ENCODE assay signal across 8 cellular contexts in genomic region chr13:24747248-24748151, GRCh38. TPM values are rescaled to one million over a fixed set of nuclear protein-coding genes. Genes with fewer than 3 reads are reported as not detected.
DNase-seq lines count a peak whose midpoint lies in the region; ATAC-seq and TF ChIP-seq lines count a peak whose summit lies in the region.

No MANE protein-coding gene starts in this region.

- intact Hi-C loops in transverse colon (cut with DNase I; ENCODE audit: low total_unique reads), result no loop called here

- H3K27ac ChIP-seq in HEK293 (ENCODE audit: extremely low read depth, low read depth, low read length) (no peak overlapping the region), transverse colon (no peak overlapping the region)

- H3K36me3 ChIP-seq in BJ (ENCODE audit: control insufficient read depth, insufficient read depth, low read length), result no peaks in the 10 kb centered on the region
- no peaks in the 10 kb centered on the region for H3K36me3 ChIP-seq in HEK293 (ENCODE audit: control insufficient read depth in 2 of 2, insufficient read depth in 1 of 2, low read length in 2 of 2)
- no peaks in the 10 kb centered on the region for H3K36me3 ChIP-seq in transverse colon

- POLR2A ChIA-PET in BJ (lab: Charles Lee), result no interaction called here
- POLR2A ChIA-PET in HEK293 (lab: Yijun Ruan, JAX), result no interaction called here

- peaks cover 13% of the 10 kb centered on the region for H3K27me3 ChIP-seq in BJ (ENCODE audit: control insufficient read depth, insufficient read depth, low read length)
- H3K27me3 ChIP-seq in transverse colon, result peaks cover 64% of the 10 kb centered on the region

- no peaks in the 10 kb centered on the region for H3K4me1 ChIP-seq in HEK293 (ENCODE audit: control insufficient read depth, insufficient read depth, low read length)
- H3K4me1 ChIP-seq in transverse colon, result peaks cover 0 to 19% (median 13%) of the 10 kb centered on the region in 4 donors

- no peaks in the 10 kb centered on the region for H3K36me3 Mint-ChIP-seq in activated naive CD4-positive, alpha-beta T cell treated with anti-CD3 and anti-CD28 coated beads, Interleukin-2, amount 50 U/mL, for 72 hours

- in situ Hi-C loops in transverse colon (cut with MboI; ENCODE audit: low pct_ligation_motif_present in 1 of 4, low pct_unique_long_range_greater_than_20kb in 1 of 4, low sequenced_read_pairs in 3 of 4), result no loop called here

- ATAC-seq in activated naive CD4-positive, alpha-beta T cell treated with anti-CD3 and anti-CD28 coated beads, Interleukin-2, amount 50 U/mL, for 72 hours, result peak; percentile 20 to 78
- no peak for ATAC-seq in GM21528 (IDR thresholded peaks at IDR 0.05; ENCODE audit: low FRiP score, unreplicated experiment)

- no peaks in the 10 kb centered on the region for H3K9me3 Mint-ChIP-seq in activated naive CD4-positive, alpha-beta T cell treated with anti-CD3 and anti-CD28 coated beads, Interleukin-2, amount 50 U/mL, for 72 hours

- H3K4me3 ChIP-seq in BJ (ENCODE audit: low read depth, low read length), result peak overlapping the region; percentile 17; the same call in 1 of the 2 replicates
- H3K4me3 ChIP-seq in HEK293 (ENCODE audit: low read depth, low read length), result peak overlapping the region; percentile 6
- peak overlapping the region in 2 of 4 donors; percentile 23 to 45 for H3K4me3 ChIP-seq in transverse colon

- CTCF ChIA-PET in BJ (lab: Yijun Ruan, JAX), result interaction anchor here (1.0 kb wide), 1 partner anchor 54 kb away, joined by 3 read pairs; no protein-coding TSS in a partner anchor
- CTCF ChIA-PET in HEK293 (lab: Yijun Ruan, JAX), result interaction anchor here (0.6 to 0.9 kb wide), 5 partner anchors 15 to 970 kb away, joined by 3 to 4 read pairs (median 3); no protein-coding TSS in a partner anchor

- DNase-seq in BJ (ENCODE audit: low read depth) (no peak), kidney tubule cell (ENCODE audit: low spot score) (peak; percentile 31), transverse colon (peak; percentile 24), ureter (ENCODE audit: low spot score) (no peak), putamen (ENCODE audit: low spot score) (no peak)
- DNase-seq in activated naive CD4-positive, alpha-beta T cell treated with anti-CD3 and anti-CD28 coated beads, Interleukin-2, amount 50 U/mL, for 72 hours (ENCODE audit: low spot score in 2 of 2), result peak in 1 of 2 donors; percentile 49

- no peak overlapping the region for H3K27ac Mint-ChIP-seq in activated naive CD4-positive, alpha-beta T cell treated with anti-CD3 and anti-CD28 coated beads, Interleukin-2, amount 50 U/mL, for 72 hours

- 0 to 4% methylated on average over 2 to 67 of the region's 68 CpGs for WGBS in transverse colon (ENCODE audit: low coverage in 1 of 2), 2 donors

- TF ChIP-seq CTCF in BJ (IDR thresholded peaks at IDR 0.05; ENCODE audit: insufficient read depth, low read depth, low read length) (no peak), HEK293 (tag by site-specific recombination; IDR thresholded peaks at IDR 0.05) (no peak), transverse colon (IDR thresholded peaks at IDR 0.05) (no peak)

- TF ChIP-seq EP300 in transverse colon (IDR thresholded peaks at IDR 0.05; ENCODE audit: low read depth), result no peak

- no peaks in the 10 kb centered on the region for H3K9me3 ChIP-seq in HEK293 (ENCODE audit: control insufficient read depth, insufficient read depth, low read depth, low read length)
- H3K9me3 ChIP-seq in transverse colon, result no peaks in the 10 kb centered on the region

- TF ChIP-seq POLR2A in transverse colon (IDR thresholded peaks at IDR 0.05), result no peak

TF ChIP-seq in HEK293, 187 proteins besides CTCF, POLR2A, EP300 and RAD21:
- TF ChIP-seq ZNF600 (tag by site-specific recombination; IDR thresholded peaks at IDR 0.05), result no peak
- peak; percentile 38; the same call in 1 of the 2 replicates for TF ChIP-seq ZBTB48 (tag by site-specific recombination; IDR thresholded peaks at IDR 0.05)
- TF ChIP-seq ZNF843 (tag by site-specific recombination; IDR thresholded peaks at IDR 0.05), result 0 out of 2 replicates have a peak, but pooled peaks have one; percentile 14
- TF ChIP-seq ZBTB17 (tag by site-specific recombination; IDR thresholded peaks at IDR 0.05), result peak; percentile 63
- TF ChIP-seq ZNF335 (tag by site-specific recombination; conservative IDR thresholded peaks at IDR 0.05), result peak; percentile 81
- TF ChIP-seq ZNF121 (tag by site-specific recombination; IDR thresholded peaks at IDR 0.05), result no peak
- no peak for TF ChIP-seq ZNF155 (tag by site-specific recombination; IDR thresholded peaks at IDR 0.05)

RNA-seq across cellular contexts. Expression of gene RNF17, which starts 16.5 kb away (rescaled TPM):
- polyA plus RNA-seq in BJ (2011; rRNA removed), result not detected in 2 replicates
- polyA minus RNA-seq in BJ (2011; rRNA and poly(A)+ RNA removed), result not detected in 2 replicates
- total RNA-seq in activated naive CD4-positive, alpha-beta T cell treated with anti-CD3 and anti-CD28 coated beads, Interleukin-2, amount 50 U/mL, for 72 hours, result under 1 TPM; 0.54 to 0.61 TPM
- total RNA-seq in transverse colon, result not detected
- total RNA-seq in ureter, result not detected

Comparison
In these comparisons a context has a peak if more than half of its experiments do, and no peak if none do; other contexts are left out.
1. DNase-seq: peak in kidney tubule cell (single experiment) and transverse colon (single experiment); none in BJ (single experiment), ureter (single experiment) and putamen (single experiment).